In genomic region chr2:100818606-100819364, GRCh38 we compare ENCODE assay signal across 8 cellular contexts. TPM values are rescaled to one million over a fixed set of nuclear protein-coding genes. Genes with fewer than 3 reads are reported as not detected.
DNase-seq lines count a peak whose midpoint lies in the region; ATAC-seq, FAIRE-seq and TF ChIP-seq lines count a peak whose summit lies in the region.

No MANE protein-coding gene starts in this region.

- peaks cover 72 to 83% of the 10 kb centered on the region in 2 donors for H3K27me3 Mint-ChIP-seq in stimulated activated naive B cell treated with anti-CD40 and anti-IgM and Interleukin-4, amounts not matched to agents 10 μg/mL and 1 μg/mL and 100 μg/mL, for 72 hours

- H3K4me3 ChIP-seq in coronary artery, result peak overlapping the region; percentile 90

- TF ChIP-seq POLR2A in GM12892 (IDR thresholded peaks at IDR 0.05; ENCODE audit: low read depth, low read length), result no peak

- peak; percentile 16 for DNase-seq in GM12892 (ENCODE audit: insufficient read length)
- peak; percentile 86 for DNase-seq in coronary artery (ENCODE audit: low spot score)
- peak; percentile 68 to 76 for DNase-seq in left colon
- no peak for DNase-seq in stimulated activated naive B cell treated with anti-CD40 and anti-IgM and Interleukin-4, amounts not matched to agents 10 μg/mL and 1 μg/mL and 100 μg/mL, for 72 hours
- no peak for DNase-seq in NCI-H2107 treated with DMSO at 0.1 percent for 48 hours (lab: John Stamatoyannopoulos, UW; ENCODE audit: unreplicated experiment)

- H3K4me1 Mint-ChIP-seq in stimulated activated naive B cell treated with anti-CD40 and anti-IgM and Interleukin-4, amounts not matched to agents 10 μg/mL and 1 μg/mL and 100 μg/mL, for 72 hours, result peaks cover 3 to 4% of the 10 kb centered on the region in 2 donors

- H3K27ac ChIP-seq in coronary artery, result peak overlapping the region; percentile 94 to 96

- no peak for TF ChIP-seq CTCF in coronary artery (IDR thresholded peaks at IDR 0.05)

- peaks cover 0 to 1% of the 10 kb centered on the region in 2 donors for H3K9me3 Mint-ChIP-seq in stimulated activated naive B cell treated with anti-CD40 and anti-IgM and Interleukin-4, amounts not matched to agents 10 μg/mL and 1 μg/mL and 100 μg/mL, for 72 hours

- ATAC-seq in SK-N-SH treated with all-trans-retinoic acid at 6 μM for 48 hours (peak; percentile 68), left colon (peak; percentile 62), GM18502 (IDR thresholded peaks at IDR 0.05; ENCODE audit: poor library complexity, unreplicated experiment) (no peak), HG02973 (IDR thresholded peaks at IDR 0.05; ENCODE audit: unreplicated experiment) (no peak)
- ATAC-seq in stimulated activated naive B cell treated with anti-CD40 and anti-IgM and Interleukin-4, amounts not matched to agents 10 μg/mL and 1 μg/mL and 100 μg/mL, for 72 hours (replicated peaks), result no peak

- FAIRE-seq in GM12892 (lab: Jason Lieb, UNC), result no peak

- H3K4me3 Mint-ChIP-seq in stimulated activated naive B cell treated with anti-CD40 and anti-IgM and Interleukin-4, amounts not matched to agents 10 μg/mL and 1 μg/mL and 100 μg/mL, for 72 hours, result peak overlapping the region; percentile 47 to 49

- intact Hi-C loops in left colon (cut with DNase I, micrococcal nuclease), result no loop called here

- peak overlapping the region; percentile 38 for H3K27ac Mint-ChIP-seq in stimulated activated naive B cell treated with anti-CD40 and anti-IgM and Interleukin-4, amounts not matched to agents 10 μg/mL and 1 μg/mL and 100 μg/mL, for 72 hours

- H3K36me3 Mint-ChIP-seq in stimulated activated naive B cell treated with anti-CD40 and anti-IgM and Interleukin-4, amounts not matched to agents 10 μg/mL and 1 μg/mL and 100 μg/mL, for 72 hours, result peaks cover 0 to 2% of the 10 kb centered on the region in 2 donors

TF ChIP-seq in SK-N-SH treated with all-trans-retinoic acid at 6 μM for 48 hours, 23 proteins besides CTCF, POLR2A, EP300 and RAD21:
- TF ChIP-seq POU6F1 (CRISPR knock-in tag; IDR thresholded peaks at IDR 0.05; ENCODE audit: borderline replicate concordance, low read depth) (no peak), ZFP3 (CRISPR knock-in tag; IDR thresholded peaks at IDR 0.05) (no peak), CREB5 (CRISPR knock-in tag; IDR thresholded peaks at IDR 0.05; ENCODE audit: low read depth) (no peak), ZC3H10 (CRISPR knock-in tag; IDR thresholded peaks at IDR 0.05) (no peak), TSHZ2 (CRISPR knock-in tag; IDR thresholded peaks at IDR 0.05) (no peak), OSR1 (CRISPR knock-in tag; IDR thresholded peaks at IDR 0.05) (no peak), BACH2 (CRISPR knock-in tag; IDR thresholded peaks at IDR 0.05; ENCODE audit: borderline replicate concordance) (no peak)

RNA-seq across cellular contexts. Expression of gene NPAS2, which starts 1.2 kb away (rescaled TPM):
- not detected for polyA plus RNA-seq in GM12892 (2012; ENCODE audit: missing spikeins)
- total RNA-seq in left colon, result 10 to 100 TPM; 59.5 to 59.6 TPM

Comparison
In these comparisons a context has a peak if more than half of its experiments do, and no peak if none do; other contexts are left out.
1. DNase-seq: peak in GM12892 (single experiment), coronary artery (single experiment) and left colon (2 of 2); none in stimulated activated naive B cell treated with anti-CD40 and anti-IgM and Interleukin-4, amounts not matched to agents 10 μg/mL and 1 μg/mL and 100 μg/mL, for 72 hours (single experiment) and NCI-H2107 treated with DMSO at 0.1 percent for 48 hours (single experiment).
2. ATAC-seq: peak in SK-N-SH treated with all-trans-retinoic acid at 6 μM for 48 hours (single experiment) and left colon (single experiment); none in stimulated activated naive B cell treated with anti-CD40 and anti-IgM and Interleukin-4, amounts not matched to agents 10 μg/mL and 1 μg/mL and 100 μg/mL, for 72 hours (0 of 2), GM18502 (single experiment) and HG02973 (single experiment).